23 cellular contexts compared by ENCODE assay signal in the genomic region with DNA sequence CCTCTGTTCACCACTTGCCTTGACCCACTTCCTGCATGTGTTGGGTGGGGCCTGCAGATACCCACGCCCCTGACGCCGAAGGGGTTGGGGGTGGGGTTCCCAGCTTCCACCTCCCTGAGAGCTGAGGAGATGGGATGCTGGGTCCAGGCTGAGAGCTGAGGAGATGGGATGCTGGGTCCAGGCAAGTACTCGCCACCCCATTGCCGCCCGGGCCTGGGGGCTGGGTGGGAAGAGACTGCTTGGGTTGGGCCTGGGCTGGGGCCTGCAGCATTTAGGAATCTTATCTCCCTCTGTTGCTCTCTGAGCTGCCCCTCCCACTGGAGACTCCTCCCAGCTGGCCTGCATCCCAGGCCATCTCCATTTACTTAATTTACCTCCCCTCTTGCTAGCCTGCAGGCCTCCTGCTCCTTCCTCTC.
DNase-seq lines count a peak whose midpoint lies in the region; ATAC-seq and TF ChIP-seq lines count a peak whose summit lies in the region.
"Had no signal": no experiment of that assay in that cellular context is flagged by ENCODE, and none has a peak within 500 bp of the region (broad histone marks: within the 10 kb centered on the region; RNA-seq: fewer than 3 reads in every experiment).

No MANE protein-coding gene starts in this region.

- ATAC-seq in SK-N-SH treated with all-trans-retinoic acid at 6 μM for 48 hours = peak; percentile 51; the same call in 2 of the 3 replicates
- ATAC-seq: activated naive CD8-positive, alpha-beta T cell treated with anti-CD3 and anti-CD28 coated beads, Interleukin-2, amount 50 U/mL, for 24 hours; effector memory CD8-positive, alpha-beta T cell; naive thymus-derived CD8-positive, alpha-beta T cell; T-cell had no signal

- peak; percentile 44 for DNase-seq in DMS 273 (lab: John Stamatoyannopoulos, UW; ENCODE audit: unreplicated experiment)
- no peak for DNase-seq in DMS 273 treated with DMSO at 0.1 percent for 48 hours (lab: John Stamatoyannopoulos, UW)
- DNase-seq in iPS-NIHi7 (ENCODE audit: extremely low spot score) = peak; percentile 61
- no peak for DNase-seq in activated effector memory CD4-positive, alpha-beta T cell treated with anti-CD3 and anti-CD28 coated beads, Interleukin-2, amount 50 U/mL, for 16 hours
- no peak for DNase-seq in AML-193 (lab: John Stamatoyannopoulos, UW)
- DNase-seq in cerebellar cortex (ENCODE audit: low spot score) = no peak
- DNase-seq in kidney glomerular epithelial cell (lab: John Stamatoyannopoulos, UW) = no peak
- DNase-seq: activated B cell treated with CpG ODN at 0.5 μM for 24 hours; activated CD4-positive, alpha-beta T cell treated with anti-CD3 and anti-CD28 coated beads, Interleukin-2, amount 50 U/mL, for 1 hour; activated naive CD8-positive, alpha-beta T cell treated with anti-CD3 and anti-CD28 coated beads, Interleukin-2, amount 50 U/mL, for 24 hours; activated T-cell treated with anti-CD3 and anti-CD28 coated beads, Interleukin-2, amount 50 U/mL, for 24 hours; Caco-2; caudate nucleus; DND-41; effector memory CD8-positive, alpha-beta T cell; kidney; NCI-H1436; occipital lobe; stimulated activated CD4-positive, alpha-beta T cell treated with anti-CD3 and anti-CD28 coated beads, Interleukin-4, amount 100 ng/mL, for 4 hours; T-cell; trophoblast cell had no signal

TF ChIP-seq in SK-N-SH treated with all-trans-retinoic acid at 6 μM for 48 hours, 23 proteins besides CTCF, POLR2A, EP300 and RAD21:
- no peak for TF ChIP-seq RARB (CRISPR knock-in tag; IDR thresholded peaks at IDR 0.05)
- TF ChIP-seq ZNF70 (CRISPR knock-in tag; IDR thresholded peaks at IDR 0.05) = no peak
- TF ChIP-seq POU6F1 (CRISPR knock-in tag; IDR thresholded peaks at IDR 0.05; ENCODE audit: borderline replicate concordance, low read depth) = no peak
- TF ChIP-seq TOX (CRISPR knock-in tag; IDR thresholded peaks at IDR 0.05; ENCODE audit: borderline replicate concordance) = no peak
- no peak for TF ChIP-seq ZFP30 (CRISPR knock-in tag; IDR thresholded peaks at IDR 0.05)
- TF ChIP-seq ZC3H10 (CRISPR knock-in tag; IDR thresholded peaks at IDR 0.05) = no peak
- no peak for TF ChIP-seq ARNTL (CRISPR knock-in tag; IDR thresholded peaks at IDR 0.05; ENCODE audit: borderline replicate concordance, low read depth)
- TF ChIP-seq PATZ1 (CRISPR knock-in tag; IDR thresholded peaks at IDR 0.05; ENCODE audit: borderline replicate concordance) = no peak

Comparison
In these comparisons a context has a peak if more than half of its experiments do, and no peak if none do; other contexts are left out.
1. DNase-seq: peak in DMS 273 (single experiment) and iPS-NIHi7 (single experiment); none in DMS 273 treated with DMSO at 0.1 percent for 48 hours (single experiment), activated effector memory CD4-positive, alpha-beta T cell treated with anti-CD3 and anti-CD28 coated beads, Interleukin-2, amount 50 U/mL, for 16 hours (single experiment), AML-193 (0 of 2), cerebellar cortex (single experiment) and kidney glomerular epithelial cell (single experiment).